21 cellular contexts compared by ENCODE assay signal in the genomic region with DNA sequence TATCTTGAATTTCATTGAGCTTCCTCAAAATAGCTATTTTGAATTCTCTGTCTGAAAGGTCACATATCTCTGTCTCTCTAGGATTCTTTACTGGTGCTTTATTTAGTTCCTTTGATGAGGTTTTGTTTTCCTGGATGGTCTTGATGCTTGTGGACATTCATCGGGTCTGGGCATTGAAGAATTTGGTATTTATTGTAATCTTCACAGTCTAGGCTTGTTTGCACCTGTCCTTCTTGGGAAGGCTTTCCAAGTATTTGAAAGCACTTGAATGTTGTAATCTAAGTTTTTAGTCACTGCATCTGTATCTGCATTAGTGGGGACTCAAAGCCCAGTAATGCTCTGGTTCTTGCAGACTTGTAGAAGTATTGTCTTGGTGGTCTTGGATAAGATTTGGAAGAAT. TPM values are rescaled to one million over a fixed set of nuclear protein-coding genes. Genes with fewer than 3 reads are reported as not detected.
DNase-seq lines count a peak whose midpoint lies in the region; ATAC-seq, FAIRE-seq and TF ChIP-seq lines count a peak whose summit lies in the region.
"Had no signal": no experiment of that assay in that cellular context is flagged by ENCODE, and none has a peak within 500 bp of the region (broad histone marks: within the 10 kb centered on the region; RNA-seq: fewer than 3 reads in every experiment).

No MANE protein-coding gene starts in this region.

- peak; percentile 36 for DNase-seq in LHCN-M2 (ENCODE audit: low read depth)
- peak; percentile 36 for DNase-seq in bronchial epithelial cell (ENCODE audit: low read depth)
- DNase-seq in foreskin keratinocyte, result peak; percentile 50 to 67
- DNase-seq in thyroid gland, result no peak
- no peak for DNase-seq in activated CD8-positive, alpha-beta memory T cell treated with anti-CD3 and anti-CD28 coated beads, Interleukin-2, amount 50 U/mL, for 48 hours
- DNase-seq: AML-193; Caco-2; Calu3; CD4-positive, alpha-beta T cell; CD8-positive, alpha-beta T cell; DMS79 treated with DMSO at 0.1 percent for 48 hours; GF-D8 had no signal

- intact Hi-C loops in thyroid gland (cut with DNase I), result no loop called here

- H3K4me1 ChIP-seq in foreskin keratinocyte (no peaks in the 10 kb centered on the region), thyroid gland (no peaks in the 10 kb centered on the region)
- H3K4me1 ChIP-seq: A549; BLaER1 treated with 17β-estradiol and CSF1 and Interleukin-3, amounts not matched to agents 10 nM and 100 nM; Caco-2 had no signal

- H3K27me3 ChIP-seq in bronchial epithelial cell (ENCODE audit: control insufficient read depth, insufficient read depth, low read length) (no peaks in the 10 kb centered on the region), foreskin keratinocyte (no peaks in the 10 kb centered on the region), thyroid gland (no peaks in the 10 kb centered on the region)
- H3K27me3 ChIP-seq: BLaER1 treated with 17β-estradiol and CSF1 and Interleukin-3, amounts not matched to agents 10 nM and 100 nM had no signal

- no peak for TF ChIP-seq POLR2A in thyroid gland (IDR thresholded peaks at IDR 0.05)

- no peak for ATAC-seq in foreskin keratinocyte
- no peak for ATAC-seq in GM21717 (IDR thresholded peaks at IDR 0.05; ENCODE audit: unreplicated experiment)
- ATAC-seq: A549; CD8-positive, alpha-beta T cell had no signal

- no peak for FAIRE-seq in bronchial epithelial cell (lab: Jason Lieb, UNC)
- FAIRE-seq: A549, D721Med, G401.6, GM12891, GM18507 had no signal

- H3K9me3 ChIP-seq in thyroid gland, result no peaks in the 10 kb centered on the region
- H3K9me3 ChIP-seq: A549, Caco-2 had no signal

- 88 to 100% methylated on average over 1 of the region's 1 CpG for WGBS in thyroid gland, 2 donors

- no peaks in the 10 kb centered on the region for H3K36me3 ChIP-seq in bronchial epithelial cell (ENCODE audit: control insufficient read depth, insufficient read depth, low read length)
- H3K36me3 ChIP-seq in thyroid gland, result no peaks in the 10 kb centered on the region

- H3K4me3 ChIP-seq in bronchial epithelial cell (ENCODE audit: low read depth, low read length) (no peak overlapping the region), thyroid gland (replicated peaks in 1 of 3) (no peak overlapping the region)
- H3K4me3 ChIP-seq: A549; BLaER1 treated with 17β-estradiol and CSF1 and Interleukin-3, amounts not matched to agents 10 nM and 100 nM had no signal

- TF ChIP-seq CTCF in bronchial epithelial cell (IDR thresholded peaks at IDR 0.05; ENCODE audit: insufficient read depth, low read length, severe bottlenecking) (no peak), foreskin keratinocyte (conservative IDR thresholded peaks at IDR 0.05) (no peak), thyroid gland (IDR thresholded peaks at IDR 0.05) (no peak)

- no peak overlapping the region for H3K27ac ChIP-seq in foreskin keratinocyte
- H3K27ac ChIP-seq in thyroid gland, result no peak overlapping the region
- H3K27ac ChIP-seq: 22Rv1; A549; BLaER1 treated with 17β-estradiol and CSF1 and Interleukin-3, amounts not matched to agents 10 nM and 100 nM; C4-2B had no signal

RNA-seq across cellular contexts. Expression of a gene that starts 47.8 kb away (rescaled TPM):
- total RNA-seq in LHCN-M2 (2014; rRNA removed) (67.7 and 70.0 TPM in 2 replicates), bronchial epithelial cell (104 and 110 TPM in 2 replicates), foreskin keratinocyte (68.0 and 69.3 TPM in 2 replicates), thyroid gland (10 to 100 TPM; 37.4 to 55.9 (median 41.2) TPM)
- polyA plus RNA-seq in LHCN-M2 (2012), result 34.0 TPM
- 25.3 and 31.3 TPM in 2 replicates for polyA plus RNA-seq in foreskin keratinocyte

Comparison
In these comparisons a context has a peak if more than half of its experiments do, and no peak if none do; other contexts are left out.
1. DNase-seq: peak in LHCN-M2 (single experiment), bronchial epithelial cell (single experiment) and foreskin keratinocyte (2 of 2); none in thyroid gland (0 of 2) and activated CD8-positive, alpha-beta memory T cell treated with anti-CD3 and anti-CD28 coated beads, Interleukin-2, amount 50 U/mL, for 48 hours (single experiment).